13 cellular contexts compared by ENCODE assay signal in genomic region chr1:239817801-239818200, GRCh38.
"Had no signal": no experiment of that assay in that cellular context is flagged by ENCODE, and none has a peak within 500 bp of the region (broad histone marks: within the 10 kb centered on the region; RNA-seq: fewer than 3 reads in every experiment).

No MANE protein-coding gene starts in this region.

- H3K36me3 ChIP-seq: colonic mucosa had no signal

- H3K27ac ChIP-seq: colonic mucosa, foreskin keratinocyte, psoas muscle, VCaP had no signal

- H3K9me3 ChIP-seq: colonic mucosa, psoas muscle had no signal

- H3K27ac Mint-ChIP-seq: activated naive CD4-positive, alpha-beta T cell treated with anti-CD3 and anti-CD28 coated beads for 36 hours; activated T-helper 2 cell treated with anti-CD3 and anti-CD28 coated beads, Interferon-gamma antibody, Interleukin-2, Interleukin-4, amounts not matched to agents 10 μg/mL and 5 μg/mL and 100 μg/mL, durations not matched to agents 14 hours and 24 hours and 36 hours; stimulated activated effector memory CD8-positive, alpha-beta T cell treated with anti-CD3 and anti-CD28 coated beads, Interleukin-12 subunit alpha, Interleukin-12 subunit beta, amount 100 ng/mL, for 72 hours had no signal

- DNase-seq: activated CD4-positive, alpha-beta T cell treated with anti-CD3 and anti-CD28 coated beads, Interleukin-2, amount 50 U/mL, for 48 hours; activated naive CD4-positive, alpha-beta T cell treated with anti-CD3 and anti-CD28 coated beads for 36 hours; caudate nucleus; colonic mucosa; foreskin keratinocyte; kidney glomerular epithelial cell; left ventricle myocardium superior; nephron progenitor cell; psoas muscle; T-helper 9 cell had no signal

- H3K4me1 ChIP-seq: colonic mucosa, foreskin keratinocyte, psoas muscle had no signal

- H3K36me3 Mint-ChIP-seq: stimulated activated effector memory CD8-positive, alpha-beta T cell treated with anti-CD3 and anti-CD28 coated beads, Interleukin-12 subunit alpha, Interleukin-12 subunit beta, amount 100 ng/mL, for 72 hours had no signal

- H3K4me3 ChIP-seq: colonic mucosa, psoas muscle had no signal

- H3K4me3 Mint-ChIP-seq: activated naive CD4-positive, alpha-beta T cell treated with anti-CD3 and anti-CD28 coated beads for 36 hours; nephron progenitor cell; stimulated activated effector memory CD8-positive, alpha-beta T cell treated with anti-CD3 and anti-CD28 coated beads, Interleukin-12 subunit alpha, Interleukin-12 subunit beta, amount 100 ng/mL, for 72 hours had no signal

- H3K27me3 ChIP-seq: colonic mucosa, foreskin keratinocyte had no signal

- ATAC-seq: foreskin keratinocyte, left ventricle myocardium superior, psoas muscle had no signal

- H3K9me3 Mint-ChIP-seq: activated naive CD4-positive, alpha-beta T cell treated with anti-CD3 and anti-CD28 coated beads for 36 hours; activated T-helper 2 cell treated with anti-CD3 and anti-CD28 coated beads, Interferon-gamma antibody, Interleukin-2, Interleukin-4, amounts not matched to agents 10 μg/mL and 5 μg/mL and 100 μg/mL, durations not matched to agents 14 hours and 24 hours and 36 hours; nephron progenitor cell; stimulated activated effector memory CD8-positive, alpha-beta T cell treated with anti-CD3 and anti-CD28 coated beads, Interleukin-12 subunit alpha, Interleukin-12 subunit beta, amount 100 ng/mL, for 72 hours had no signal
